Comparison of ENCODE assay signal across 28 cellular contexts in genomic region chr7:51450541-51450940, GRCh38.
"Had no signal": no experiment of that assay in that cellular context is flagged by ENCODE, and none has a peak within 500 bp of the region (broad histone marks: within the 10 kb centered on the region; RNA-seq: fewer than 3 reads in every experiment).

No MANE protein-coding gene starts in this region.

- H3K4me3 ChIP-seq: colonic mucosa, coronary artery, dorsolateral prefrontal cortex, esophagus squamous epithelium, gastrocnemius medialis, gastroesophageal sphincter, heart left ventricle, heart right ventricle had no signal

- H3K4me3 Mint-ChIP-seq: dendritic cell treated with granulocyte-macrophage colony-stimulating factor and Interleukin-4, amounts not matched to agents 40 ng/mL and 50 ng/mL, for 4 days; effector memory CD8-positive, alpha-beta T cell; endodermal cell had no signal

- H3K27ac ChIP-seq: colonic mucosa, coronary artery, dorsolateral prefrontal cortex, epithelial cell of prostate, esophagus squamous epithelium, foreskin keratinocyte, gastrocnemius medialis, gastroesophageal sphincter, heart left ventricle, heart right ventricle had no signal

- H3K9me3 ChIP-seq: colonic mucosa, esophagus squamous epithelium, gastrocnemius medialis, gastroesophageal sphincter, heart left ventricle, heart right ventricle had no signal

- H3K4me1 ChIP-seq: colonic mucosa, esophagus squamous epithelium, foreskin keratinocyte, gastrocnemius medialis, heart left ventricle, heart right ventricle had no signal

- H3K27me3 Mint-ChIP-seq: dendritic cell treated with granulocyte-macrophage colony-stimulating factor and Interleukin-4, amounts not matched to agents 40 ng/mL and 50 ng/mL, for 4 days; effector memory CD8-positive, alpha-beta T cell had no signal

- FAIRE-seq: colon, endometrium, endothelial cell of umbilical vein, frontal cortex had no signal

- H3K27ac Mint-ChIP-seq: dendritic cell treated with granulocyte-macrophage colony-stimulating factor and Interleukin-4, amounts not matched to agents 40 ng/mL and 50 ng/mL, for 4 days; effector memory CD8-positive, alpha-beta T cell; endodermal cell had no signal

- H3K36me3 ChIP-seq: colonic mucosa, esophagus squamous epithelium, gastrocnemius medialis, gastroesophageal sphincter, heart left ventricle, heart right ventricle had no signal

- H3K27me3 ChIP-seq: colonic mucosa, esophagus squamous epithelium, foreskin keratinocyte, gastrocnemius medialis, gastroesophageal sphincter had no signal

- DNase-seq: colonic mucosa; cortex of kidney; dermis blood vessel endothelial cell; dorsolateral prefrontal cortex; effector CD4-positive, alpha-beta T cell; effector CD8-positive, alpha-beta T cell; effector memory CD4-positive, alpha-beta T cell; effector memory CD8-positive, alpha-beta T cell; endodermal cell; erythroblast; esophagus squamous epithelium; foreskin fibroblast; foreskin keratinocyte; foreskin melanocyte; gastrocnemius medialis; glutamatergic neuron; head of caudate nucleus; heart left ventricle; heart right ventricle had no signal

- ATAC-seq: effector memory CD8-positive, alpha-beta T cell; esophagus mucosa; foreskin keratinocyte; gastrocnemius medialis; gastroesophageal sphincter; heart left ventricle; heart right ventricle had no signal
